1 cellular context compared by ENCODE assay signal in the genomic region with DNA sequence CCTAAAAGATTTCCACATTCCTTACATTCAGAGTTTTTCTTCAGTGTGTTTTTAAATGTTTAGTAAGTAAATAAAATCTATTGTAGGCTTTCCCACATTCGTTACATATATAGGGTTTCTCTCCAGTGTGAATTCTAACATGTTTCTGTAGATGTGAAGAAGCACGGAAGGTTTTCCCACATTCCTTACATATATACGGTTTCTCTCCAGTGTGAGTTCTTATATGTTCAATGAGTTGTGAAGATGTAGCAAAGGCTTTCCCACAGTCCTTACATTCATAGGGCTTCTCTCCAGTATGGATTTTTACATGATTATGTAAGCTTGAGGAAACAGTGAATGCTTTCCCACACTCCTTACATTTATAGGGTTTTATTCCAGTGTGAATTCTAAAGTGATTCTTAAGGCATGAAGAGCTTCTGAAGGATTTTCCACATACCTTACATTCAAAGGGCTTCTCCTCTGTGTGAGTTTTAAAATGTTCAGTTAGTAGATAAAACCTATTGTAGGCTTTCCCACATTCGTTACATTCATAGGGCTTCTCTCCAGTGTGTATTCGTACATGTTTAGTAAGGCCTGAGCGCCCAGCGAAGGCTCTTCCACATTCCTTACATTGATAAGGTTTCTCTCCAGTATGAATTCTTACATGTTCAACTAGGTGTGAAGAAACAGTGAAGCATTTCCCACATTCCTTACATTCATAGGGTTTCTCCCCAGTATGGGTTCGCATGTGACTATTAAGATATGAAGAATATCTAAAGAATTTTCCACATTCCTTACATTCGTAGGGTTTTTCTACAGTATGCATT.
TF ChIP-seq lines count a peak whose summit lies in the region.

No MANE protein-coding gene starts in this region.

TF ChIP-seq in H1, 55 proteins besides CTCF, POLR2A, EP300 and RAD21:
- TF ChIP-seq SRF (IDR thresholded peaks at IDR 0.05; ENCODE audit: low read depth, low read length) (no peak), PHF8 (conservative IDR thresholded peaks at IDR 0.05; ENCODE audit: low read depth, low read length) (no peak), GTF2F1 (IDR thresholded peaks at IDR 0.05; ENCODE audit: borderline replicate concordance, low read depth, low read length) (peak; percentile 91), BACH1 (IDR thresholded peaks at IDR 0.05; ENCODE audit: low read length) (no peak), FOSL1 (IDR thresholded peaks at IDR 0.05; ENCODE audit: insufficient read depth, low read depth, low read length) (no peak), TEAD4 (IDR thresholded peaks at IDR 0.05; ENCODE audit: low read depth, low read length) (0 out of 2 replicates have a peak, but pooled peaks have one; percentile 24), BRCA1 (IDR thresholded peaks at IDR 0.05; ENCODE audit: low read depth, low read length) (no peak), USF2 (IDR thresholded peaks at IDR 0.05; ENCODE audit: low read length) (no peak), EGR1 (IDR thresholded peaks at IDR 0.05; ENCODE audit: borderline replicate concordance, low read depth, low read length) (no peak), SP2 (IDR thresholded peaks at IDR 0.05; ENCODE audit: low read length) (no peak), CHD1 (IDR thresholded peaks at IDR 0.05; ENCODE audit: low read depth, low read length) (no peak), ZNF274 (IDR thresholded peaks at IDR 0.05; ENCODE audit: borderline replicate concordance, extremely low read depth, low read length) (peak; percentile 74), TCF12 (IDR thresholded peaks at IDR 0.05; ENCODE audit: low read depth, low read length) (no peak), MAFK (IDR thresholded peaks at IDR 0.05; ENCODE audit: low read depth, low read length) (no peak)
- TF ChIP-seq, protein P1, sequence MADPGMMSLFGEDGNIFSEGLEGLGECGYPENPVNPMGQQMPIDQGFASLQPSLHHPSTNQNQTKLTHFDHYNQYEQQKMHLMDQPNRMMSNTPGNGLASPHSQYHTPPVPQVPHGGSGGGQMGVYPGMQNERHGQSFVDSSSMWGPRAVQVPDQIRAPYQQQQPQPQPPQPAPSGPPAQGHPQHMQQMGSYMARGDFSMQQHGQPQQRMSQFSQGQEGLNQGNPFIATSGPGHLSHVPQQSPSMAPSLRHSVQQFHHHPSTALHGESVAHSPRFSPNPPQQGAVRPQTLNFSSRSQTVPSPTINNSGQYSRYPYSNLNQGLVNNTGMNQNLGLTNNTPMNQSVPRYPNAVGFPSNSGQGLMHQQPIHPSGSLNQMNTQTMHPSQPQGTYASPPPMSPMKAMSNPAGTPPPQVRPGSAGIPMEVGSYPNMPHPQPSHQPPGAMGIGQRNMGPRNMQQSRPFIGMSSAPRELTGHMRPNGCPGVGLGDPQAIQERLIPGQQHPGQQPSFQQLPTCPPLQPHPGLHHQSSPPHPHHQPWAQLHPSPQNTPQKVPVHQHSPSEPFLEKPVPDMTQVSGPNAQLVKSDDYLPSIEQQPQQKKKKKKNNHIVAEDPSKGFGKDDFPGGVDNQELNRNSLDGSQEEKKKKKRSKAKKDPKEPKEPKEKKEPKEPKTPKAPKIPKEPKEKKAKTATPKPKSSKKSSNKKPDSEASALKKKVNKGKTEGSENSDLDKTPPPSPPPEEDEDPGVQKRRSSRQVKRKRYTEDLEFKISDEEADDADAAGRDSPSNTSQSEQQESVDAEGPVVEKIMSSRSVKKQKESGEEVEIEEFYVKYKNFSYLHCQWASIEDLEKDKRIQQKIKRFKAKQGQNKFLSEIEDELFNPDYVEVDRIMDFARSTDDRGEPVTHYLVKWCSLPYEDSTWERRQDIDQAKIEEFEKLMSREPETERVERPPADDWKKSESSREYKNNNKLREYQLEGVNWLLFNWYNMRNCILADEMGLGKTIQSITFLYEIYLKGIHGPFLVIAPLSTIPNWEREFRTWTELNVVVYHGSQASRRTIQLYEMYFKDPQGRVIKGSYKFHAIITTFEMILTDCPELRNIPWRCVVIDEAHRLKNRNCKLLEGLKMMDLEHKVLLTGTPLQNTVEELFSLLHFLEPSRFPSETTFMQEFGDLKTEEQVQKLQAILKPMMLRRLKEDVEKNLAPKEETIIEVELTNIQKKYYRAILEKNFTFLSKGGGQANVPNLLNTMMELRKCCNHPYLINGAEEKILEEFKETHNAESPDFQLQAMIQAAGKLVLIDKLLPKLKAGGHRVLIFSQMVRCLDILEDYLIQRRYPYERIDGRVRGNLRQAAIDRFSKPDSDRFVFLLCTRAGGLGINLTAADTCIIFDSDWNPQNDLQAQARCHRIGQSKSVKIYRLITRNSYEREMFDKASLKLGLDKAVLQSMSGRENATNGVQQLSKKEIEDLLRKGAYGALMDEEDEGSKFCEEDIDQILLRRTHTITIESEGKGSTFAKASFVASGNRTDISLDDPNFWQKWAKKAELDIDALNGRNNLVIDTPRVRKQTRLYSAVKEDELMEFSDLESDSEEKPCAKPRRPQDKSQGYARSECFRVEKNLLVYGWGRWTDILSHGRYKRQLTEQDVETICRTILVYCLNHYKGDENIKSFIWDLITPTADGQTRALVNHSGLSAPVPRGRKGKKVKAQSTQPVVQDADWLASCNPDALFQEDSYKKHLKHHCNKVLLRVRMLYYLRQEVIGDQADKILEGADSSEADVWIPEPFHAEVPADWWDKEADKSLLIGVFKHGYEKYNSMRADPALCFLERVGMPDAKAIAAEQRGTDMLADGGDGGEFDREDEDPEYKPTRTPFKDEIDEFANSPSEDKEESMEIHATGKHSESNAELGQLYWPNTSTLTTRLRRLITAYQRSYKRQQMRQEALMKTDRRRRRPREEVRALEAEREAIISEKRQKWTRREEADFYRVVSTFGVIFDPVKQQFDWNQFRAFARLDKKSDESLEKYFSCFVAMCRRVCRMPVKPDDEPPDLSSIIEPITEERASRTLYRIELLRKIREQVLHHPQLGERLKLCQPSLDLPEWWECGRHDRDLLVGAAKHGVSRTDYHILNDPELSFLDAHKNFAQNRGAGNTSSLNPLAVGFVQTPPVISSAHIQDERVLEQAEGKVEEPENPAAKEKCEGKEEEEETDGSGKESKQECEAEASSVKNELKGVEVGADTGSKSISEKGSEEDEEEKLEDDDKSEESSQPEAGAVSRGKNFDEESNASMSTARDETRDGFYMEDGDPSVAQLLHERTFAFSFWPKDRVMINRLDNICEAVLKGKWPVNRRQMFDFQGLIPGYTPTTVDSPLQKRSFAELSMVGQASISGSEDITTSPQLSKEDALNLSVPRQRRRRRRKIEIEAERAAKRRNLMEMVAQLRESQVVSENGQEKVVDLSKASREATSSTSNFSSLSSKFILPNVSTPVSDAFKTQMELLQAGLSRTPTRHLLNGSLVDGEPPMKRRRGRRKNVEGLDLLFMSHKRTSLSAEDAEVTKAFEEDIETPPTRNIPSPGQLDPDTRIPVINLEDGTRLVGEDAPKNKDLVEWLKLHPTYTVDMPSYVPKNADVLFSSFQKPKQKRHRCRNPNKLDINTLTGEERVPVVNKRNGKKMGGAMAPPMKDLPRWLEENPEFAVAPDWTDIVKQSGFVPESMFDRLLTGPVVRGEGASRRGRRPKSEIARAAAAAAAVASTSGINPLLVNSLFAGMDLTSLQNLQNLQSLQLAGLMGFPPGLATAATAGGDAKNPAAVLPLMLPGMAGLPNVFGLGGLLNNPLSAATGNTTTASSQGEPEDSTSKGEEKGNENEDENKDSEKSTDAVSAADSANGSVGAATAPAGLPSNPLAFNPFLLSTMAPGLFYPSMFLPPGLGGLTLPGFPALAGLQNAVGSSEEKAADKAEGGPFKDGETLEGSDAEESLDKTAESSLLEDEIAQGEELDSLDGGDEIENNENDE (IDR thresholded peaks at IDR 0.05; ENCODE audit: insufficient replicate concordance, low read length): no peak
